Comparison of ENCODE assay signal across 20 cellular contexts in the genomic region with DNA sequence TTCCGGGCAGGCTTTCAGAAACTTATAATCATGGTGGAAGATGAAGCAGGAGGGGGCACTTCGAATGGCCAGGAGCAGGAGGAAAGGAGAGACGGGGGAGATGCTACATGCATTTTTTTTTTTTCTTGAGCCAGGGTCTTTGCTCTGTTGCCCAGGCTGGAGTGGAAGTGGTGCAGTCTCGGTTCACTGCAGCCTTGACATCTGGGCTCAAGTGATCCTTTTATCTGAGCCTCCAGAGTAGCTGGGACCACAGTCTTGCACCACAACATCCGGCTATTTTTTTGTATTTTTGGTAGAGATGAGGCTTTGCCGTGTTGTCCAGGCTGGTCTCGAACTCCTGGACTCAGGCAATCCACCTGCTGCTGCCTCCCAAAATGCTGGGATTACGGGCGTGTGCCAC.
"Had no signal": no experiment of that assay in that cellular context is flagged by ENCODE, and none has a peak within 500 bp of the region (broad histone marks: within the 10 kb centered on the region; RNA-seq: fewer than 3 reads in every experiment).

No MANE protein-coding gene starts in this region.

- H3K4me3 Mint-ChIP-seq: activated CD8-positive, alpha-beta T cell treated with anti-CD3 and anti-CD28 coated beads, Interleukin-2, amount 10 ng/mL, durations not matched to agents 7 days and 5 days; activated T-cell treated with anti-CD3 and anti-CD28 coated beads, Interleukin-2, amount 50 U/mL, for 72 hours; naive thymus-derived CD8-positive, alpha-beta T cell had no signal

- DNase-seq: activated CD4-positive, alpha-beta T cell treated with anti-CD3 and anti-CD28 coated beads for 4 hours; activated CD8-positive, alpha-beta memory T cell treated with anti-CD3 and anti-CD28 coated beads, Interleukin-2, amount 50 U/mL, for 4 hours; activated CD8-positive, alpha-beta T cell treated with anti-CD3 and anti-CD28 coated beads, Interleukin-2, amount 10 ng/mL, durations not matched to agents 7 days and 5 days; activated gamma-delta T cell; activated T-cell treated with anti-CD3 and anti-CD28 coated beads, Interleukin-2, amount 50 U/mL, for 72 hours; central memory CD4-positive, alpha-beta T cell; colonic mucosa; islet precursor cell; mammary epithelial cell; naive thymus-derived CD8-positive, alpha-beta T cell; stimulated activated CD4-positive, alpha-beta T cell treated with anti-CD3 and anti-CD28 coated beads, Interleukin-15, amount 100 ng/mL, for 24 hours; stimulated activated CD4-positive, alpha-beta T cell treated with anti-CD3 and anti-CD28 coated beads, Interleukin-4, amount 100 ng/mL, for 1 hour; stimulated activated naive CD4-positive, alpha-beta T cell treated with Interleukin-2 at 50 U/mL for 16 hours; transverse colon had no signal

- H3K9me3 Mint-ChIP-seq: activated naive CD4-positive, alpha-beta T cell treated with anti-CD3 and anti-CD28 coated beads, Interleukin-2, amount 50 U/mL, for 72 hours; activated T-cell treated with anti-CD3 and anti-CD28 coated beads, Interleukin-2, amount 50 U/mL, for 72 hours; naive thymus-derived CD8-positive, alpha-beta T cell had no signal

- H3K27ac Mint-ChIP-seq: activated CD8-positive, alpha-beta T cell treated with anti-CD3 and anti-CD28 coated beads, Interleukin-2, amount 10 ng/mL, durations not matched to agents 7 days and 5 days; activated naive CD4-positive, alpha-beta T cell treated with anti-CD3 and anti-CD28 coated beads, Interleukin-2, amount 50 U/mL, for 72 hours; activated T-cell treated with anti-CD3 and anti-CD28 coated beads, Interleukin-2, amount 50 U/mL, for 72 hours; naive thymus-derived CD8-positive, alpha-beta T cell had no signal

- H3K4me1 ChIP-seq: colonic mucosa, gastroesophageal sphincter, transverse colon had no signal

- H3K4me3 ChIP-seq: colonic mucosa, gastroesophageal sphincter, mucosa of descending colon, skin epidermis, transverse colon had no signal

- H3K36me3 ChIP-seq: colonic mucosa, gastroesophageal sphincter, neutrophil, transverse colon had no signal

- H3K36me3 Mint-ChIP-seq: activated naive CD4-positive, alpha-beta T cell treated with anti-CD3 and anti-CD28 coated beads, Interleukin-2, amount 50 U/mL, for 72 hours; naive thymus-derived CD8-positive, alpha-beta T cell had no signal

- ATAC-seq: activated CD8-positive, alpha-beta T cell treated with anti-CD3 and anti-CD28 coated beads, Interleukin-2, amount 10 ng/mL, durations not matched to agents 7 days and 5 days; activated naive CD4-positive, alpha-beta T cell treated with anti-CD3 and anti-CD28 coated beads, Interleukin-2, amount 50 U/mL, for 72 hours; activated T-cell treated with anti-CD3 and anti-CD28 coated beads, Interleukin-2, amount 50 U/mL, for 72 hours; gastroesophageal sphincter; naive thymus-derived CD8-positive, alpha-beta T cell had no signal

- H3K27me3 ChIP-seq: colonic mucosa, gastroesophageal sphincter, neutrophil, transverse colon had no signal

- H3K9me3 ChIP-seq: colonic mucosa, gastroesophageal sphincter, mucosa of descending colon, neutrophil, transverse colon had no signal

- H3K27ac ChIP-seq: colonic mucosa, gastroesophageal sphincter, neutrophil, skin epidermis, transverse colon, VCaP had no signal
